In the genomic region with DNA sequence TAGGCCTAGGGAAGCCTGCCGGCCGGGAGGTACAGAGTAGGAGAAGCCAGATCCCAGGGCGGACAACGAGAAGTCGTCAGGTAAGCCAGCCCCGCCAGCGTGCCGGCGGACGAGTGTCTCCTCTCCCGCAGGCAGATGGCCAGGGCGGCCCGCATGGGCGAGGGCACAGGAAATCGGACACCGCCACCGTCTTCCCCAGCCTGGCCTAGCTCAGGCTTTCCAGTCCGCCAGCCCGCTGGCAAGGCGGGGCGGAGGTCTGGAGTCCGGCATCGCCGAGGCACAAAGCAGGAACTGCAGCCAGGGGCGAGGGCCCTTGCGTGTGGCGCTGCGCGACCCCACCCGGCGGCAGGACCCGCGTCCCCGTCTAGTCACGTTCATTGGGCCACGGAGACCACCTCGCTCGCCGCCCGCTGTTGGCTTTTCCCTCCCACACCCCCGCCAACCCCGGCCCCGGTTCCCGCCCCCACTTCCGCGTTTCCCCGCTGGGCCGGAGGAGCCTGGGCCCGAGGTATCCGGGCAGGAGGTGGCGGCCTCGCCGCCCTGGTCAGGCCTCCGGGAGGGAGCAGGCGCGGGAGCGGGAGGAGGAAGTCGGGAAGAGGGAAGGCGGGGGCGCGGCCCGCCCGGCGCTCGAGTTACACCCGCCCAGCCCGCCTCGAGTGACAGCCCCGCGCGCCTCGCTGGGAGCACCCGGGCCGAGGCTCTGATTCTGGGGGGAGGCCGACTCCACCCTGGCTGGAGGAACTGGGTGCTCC, we compare ENCODE assay signal across 1 cellular context.
TF ChIP-seq lines count a peak whose summit lies in the region.

TSS of gene GPD2 (plus strand) at position 655 of the 752 bp plus-strand sequence. CDS start 39,727 bp downstream, outside the sequence.

TF ChIP-seq in IMR-90, 13 proteins besides CTCF, POLR2A, EP300 and RAD21:
- TF ChIP-seq MXI1 (IDR thresholded peaks at IDR 0.05; ENCODE audit: borderline replicate concordance, low read depth, low read length) (peak; percentile 1; the same call in 1 of the 2 replicates), BHLHE40 (IDR thresholded peaks at IDR 0.05; ENCODE audit: low read depth, low read length) (no peak), FOS (IDR thresholded peaks at IDR 0.05; ENCODE audit: low read depth, low read length) (no peak), ELK1 (IDR thresholded peaks at IDR 0.05; ENCODE audit: borderline replicate concordance, low read depth, low read length) (no peak), MAZ (IDR thresholded peaks at IDR 0.05; ENCODE audit: borderline replicate concordance, low read depth, low read length) (peak; percentile 88), RFX5 (IDR thresholded peaks at IDR 0.05; ENCODE audit: low read depth, low read length) (no peak), CHD1 (IDR thresholded peaks at IDR 0.05; ENCODE audit: low read depth, low read length) (no peak), CEBPB (IDR thresholded peaks at IDR 0.05; ENCODE audit: low read depth, low read length) (no peak), RCOR1 (IDR thresholded peaks at IDR 0.05; ENCODE audit: insufficient replicate concordance, low read length) (no peak), MAFK (IDR thresholded peaks at IDR 0.05; ENCODE audit: low read depth, low read length) (no peak), NFE2L2 (IDR thresholded peaks at IDR 0.05; ENCODE audit: low read depth, low read length) (no peak)
